Comparison of ENCODE assay signal across 2 cellular contexts in genomic region chr19:875265-875879, GRCh38.
TF ChIP-seq lines count a peak whose summit lies in the region.

No MANE protein-coding gene starts in this region.

TF ChIP-seq in SK-N-SH, 30 proteins besides CTCF, POLR2A, EP300 and RAD21:
- TF ChIP-seq TEAD4 (IDR thresholded peaks at IDR 0.05; ENCODE audit: borderline replicate concordance, insufficient read depth) (no peak), ZBTB33 (IDR thresholded peaks at IDR 0.05; ENCODE audit: borderline replicate concordance, low read depth) (no peak), GABPA (IDR thresholded peaks at IDR 0.05; ENCODE audit: low read depth) (no peak), NFIC (IDR thresholded peaks at IDR 0.05; ENCODE audit: borderline replicate concordance) (no peak), RFX5 (IDR thresholded peaks at IDR 0.05; ENCODE audit: low read length) (no peak), JUND (IDR thresholded peaks at IDR 0.05) (no peak), TAF1 (IDR thresholded peaks at IDR 0.05; ENCODE audit: borderline replicate concordance, low read depth, low read length) (no peak), USF2 (IDR thresholded peaks at IDR 0.05; ENCODE audit: borderline replicate concordance, low read depth, low read length) (no peak), REST (IDR thresholded peaks at IDR 0.05; ENCODE audit: low read depth, low read length) (no peak), POLR2AphosphoS5 (IDR thresholded peaks at IDR 0.05; ENCODE audit: low read depth, low read length) (no peak), GATA2 (CRISPR knock-in tag; IDR thresholded peaks at IDR 0.05) (no peak), RCOR1 (IDR thresholded peaks at IDR 0.05; ENCODE audit: low read length) (no peak), PBX3 (IDR thresholded peaks at IDR 0.05) (no peak), EZH2phosphoT487 (IDR thresholded peaks at IDR 0.05; ENCODE audit: borderline replicate concordance, low read depth) (no peak), FOSL2 (IDR thresholded peaks at IDR 0.05; ENCODE audit: borderline replicate concordance, low read depth) (no peak)

TF ChIP-seq in SK-N-SH treated with all-trans-retinoic acid at 6 μM for 48 hours, 23 proteins besides CTCF, POLR2A, EP300 and RAD21 (continued from another document):
- no peak for TF ChIP-seq PATZ1 (CRISPR knock-in tag; IDR thresholded peaks at IDR 0.05; ENCODE audit: borderline replicate concordance)
- TF ChIP-seq BACH2 (CRISPR knock-in tag; IDR thresholded peaks at IDR 0.05; ENCODE audit: borderline replicate concordance), result no peak
- no peak for TF ChIP-seq ZNF70 (CRISPR knock-in tag; IDR thresholded peaks at IDR 0.05)
- no peak for TF ChIP-seq CSDC2 (CRISPR knock-in tag; IDR thresholded peaks at IDR 0.05)
- TF ChIP-seq ZNF565 (CRISPR knock-in tag; conservative IDR thresholded peaks at IDR 0.05; ENCODE audit: low read depth), result no peak
- no peak for TF ChIP-seq SNAI2 (CRISPR knock-in tag; IDR thresholded peaks at IDR 0.05)
- TF ChIP-seq CREB5 (CRISPR knock-in tag; IDR thresholded peaks at IDR 0.05; ENCODE audit: low read depth), result no peak
